Comparison of ENCODE assay signal across 25 cellular contexts in the genomic region with DNA sequence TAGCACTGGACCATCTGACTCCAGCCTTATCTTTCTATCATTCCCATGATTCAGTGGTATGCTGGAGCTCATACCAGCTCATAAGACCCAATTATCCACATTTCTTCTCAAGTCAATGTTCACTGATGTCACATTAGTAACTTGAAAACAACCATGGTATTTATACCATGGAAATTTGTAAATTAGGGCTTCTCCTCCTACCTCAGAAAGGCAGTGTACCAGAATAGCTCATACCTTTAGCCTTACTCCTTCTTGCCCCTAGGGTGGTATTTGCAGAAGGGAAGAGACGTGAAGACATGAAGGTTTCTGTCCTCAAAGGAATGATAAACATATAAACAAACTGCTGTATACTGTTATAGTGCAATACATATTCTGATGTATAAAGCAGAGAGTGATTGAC.
"Had no signal": no experiment of that assay in that cellular context is flagged by ENCODE, and none has a peak within 500 bp of the region (broad histone marks: within the 10 kb centered on the region; RNA-seq: fewer than 3 reads in every experiment).

No MANE protein-coding gene starts in this region.

- H3K27ac Mint-ChIP-seq: dendritic cell treated with granulocyte-macrophage colony-stimulating factor and Interleukin-4, amounts not matched to agents 40 ng/mL and 50 ng/mL, for 4 days; effector memory CD8-positive, alpha-beta T cell; endodermal cell; immature natural killer cell; mesothelial cell of epicardium had no signal

- H3K36me3 Mint-ChIP-seq: mesothelial cell of epicardium had no signal

- H3K4me1 Mint-ChIP-seq: immature natural killer cell, mesothelial cell of epicardium, naive B cell had no signal

- H3K4me3 ChIP-seq: colonic mucosa, esophagus squamous epithelium, gastroesophageal sphincter, heart left ventricle, hepatocyte, left lung, lower lobe of right lung, mucosa of descending colon had no signal

- DNase-seq: colonic mucosa; cortex of kidney; effector CD8-positive, alpha-beta T cell; effector memory CD8-positive, alpha-beta T cell; endodermal cell; erythroblast; esophagus squamous epithelium; heart left ventricle; hypothalamus; immature natural killer cell; islet precursor cell; kidney; left cardiac atrium; left lung; left ventricle myocardium superior; lower lobe of right lung; mesenchymal stem cell; mucosa of descending colon; naive B cell had no signal

- H3K4me3 Mint-ChIP-seq: dendritic cell treated with granulocyte-macrophage colony-stimulating factor and Interleukin-4, amounts not matched to agents 40 ng/mL and 50 ng/mL, for 4 days; effector memory CD8-positive, alpha-beta T cell; endodermal cell; immature natural killer cell; mesothelial cell of epicardium; naive B cell had no signal

- H3K9me3 Mint-ChIP-seq: dendritic cell treated with granulocyte-macrophage colony-stimulating factor and Interleukin-4, amounts not matched to agents 40 ng/mL and 50 ng/mL, for 4 days; effector memory CD8-positive, alpha-beta T cell; endodermal cell had no signal

- H3K27me3 Mint-ChIP-seq: dendritic cell treated with granulocyte-macrophage colony-stimulating factor and Interleukin-4, amounts not matched to agents 40 ng/mL and 50 ng/mL, for 4 days; effector memory CD8-positive, alpha-beta T cell had no signal

- FAIRE-seq: endometrium, frontal cortex, kidney had no signal
